ENCODE assay signal across 8 cellular contexts in the genomic region with DNA sequence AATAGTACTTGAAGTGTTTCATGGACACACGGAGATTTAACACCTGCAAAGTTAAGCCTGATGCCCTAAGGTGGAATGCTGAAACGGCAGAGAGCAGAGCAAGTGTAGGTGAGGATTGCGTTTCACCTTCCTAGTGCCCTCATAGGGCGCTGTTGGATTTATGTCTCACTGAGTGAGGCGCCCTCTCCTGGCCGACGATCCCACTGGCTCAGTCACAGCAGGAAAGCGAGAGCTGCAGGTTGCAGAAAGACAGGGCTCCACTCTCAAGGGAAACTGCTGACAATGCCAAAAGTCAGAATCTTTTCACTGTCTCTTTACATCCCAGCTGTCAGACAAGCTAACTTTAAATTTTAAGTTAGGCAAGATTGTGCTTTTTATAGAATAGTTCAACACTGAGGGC.
A peak's percentile ranks its signal among the peaks of the same experiment; 100 is the strongest.
DNase-seq lines count a peak whose midpoint lies in the region; ATAC-seq and TF ChIP-seq lines count a peak whose summit lies in the region.
"Not testable (repeated sequence)": the region's sequence is repeated elsewhere in the genome, so short reads cannot be mapped to it uniquely, and the experiment has no call there.

No MANE protein-coding gene starts in this region.

- H3K4me3 ChIP-seq in HCT116 (replicated peaks in 1 of 2; ENCODE audit: low read depth in 1 of 2, low read length in 2 of 2); OCI-LY7 (ENCODE audit: low read depth, low read length, poor library complexity, severe bottlenecking); fibroblast of the aortic adventitia (ENCODE audit: low read depth, low read length); naive thymus-derived CD4-positive, alpha-beta T cell (ENCODE audit: low read length): not testable (repeated sequence)

- not testable (repeated sequence) for DNase-seq in HCT116 (ENCODE audit: low read depth, low spot score)
- DNase-seq in OCI-LY7 (ENCODE audit: low spot score) (peak; percentile 38), fibroblast of the aortic adventitia (ENCODE audit: low read depth) (peak; percentile 13)
- peak; percentile 66 for DNase-seq in activated CD4-positive, alpha-beta memory T cell treated with anti-CD3 and anti-CD28 coated beads for 36 hours
- peak in 8 of 9 donors; percentile 15 to 42 (median 35) for DNase-seq in naive thymus-derived CD4-positive, alpha-beta T cell
- DNase-seq in stimulated activated CD4-positive, alpha-beta T cell treated with anti-CD3 and anti-CD28 coated beads, TNF-alpha, amount 100 ng/mL, for 4 hours (ENCODE audit: low read depth in 3 of 3): peak; percentile 4 to 13 (median 10)

- H3K36me3 ChIP-seq in HCT116 (ENCODE audit: control insufficient read depth in 1 of 2, insufficient read depth in 2 of 2, low read length in 2 of 2); OCI-LY7 (ENCODE audit: insufficient read depth, low read length); naive thymus-derived CD4-positive, alpha-beta T cell (ENCODE audit: control insufficient read depth in 2 of 3, insufficient read depth in 3 of 3, low read length in 3 of 3): not testable (repeated sequence)

- H3K4me2 ChIP-seq in HCT116 (ENCODE audit: low read length): peak overlapping the region; percentile 35
- not testable (repeated sequence) for H3K4me2 ChIP-seq in OCI-LY7 (ENCODE audit: low read length)

- not testable (repeated sequence) for H3K9me3 Mint-ChIP-seq in activated CD4-positive, alpha-beta memory T cell treated with anti-CD3 and anti-CD28 coated beads for 36 hours; activated naive CD4-positive, alpha-beta T cell treated with anti-CD3 and anti-CD28 coated beads, Interleukin-2, amount 50 U/mL, for 24 hours; naive thymus-derived CD4-positive, alpha-beta T cell

- not testable (repeated sequence) for H2AFZ ChIP-seq in HCT116 (ENCODE audit: low read depth, low read length, poor library complexity, severe bottlenecking)
- H2AFZ ChIP-seq in OCI-LY7 (ENCODE audit: low read length): peak overlapping the region; percentile 46; the same call in 1 of the 2 replicates

- not testable (repeated sequence) for BruUV-seq in HCT116 (replicated peaks; lab: Mats Ljungman, UMichigan); OCI-LY7 (replicated peaks; lab: Mats Ljungman, UMichigan)

- not testable (repeated sequence) for H3K27ac ChIP-seq in C4-2B; HCT116 (ENCODE audit: low read depth, low read length); OCI-LY7 (ENCODE audit: low read depth, low read length, poor library complexity, severe bottlenecking); naive thymus-derived CD4-positive, alpha-beta T cell (ENCODE audit: low read depth, low read length)

- H3K79me2 ChIP-seq in HCT116 (ENCODE audit: insufficient read depth, low read length); OCI-LY7 (ENCODE audit: insufficient read depth, low read depth, low read length): not testable (repeated sequence)

- H3K27me3 Mint-ChIP-seq in activated CD4-positive, alpha-beta memory T cell treated with anti-CD3 and anti-CD28 coated beads for 36 hours; activated naive CD4-positive, alpha-beta T cell treated with anti-CD3 and anti-CD28 coated beads, Interleukin-2, amount 50 U/mL, for 24 hours: not testable (repeated sequence)
- peaks cover 0 to 11% (median 4%) of the 10 kb centered on the region in 5 donors for H3K27me3 Mint-ChIP-seq in naive thymus-derived CD4-positive, alpha-beta T cell

- TF ChIP-seq POLR2A in HCT116 (IDR thresholded peaks at IDR 0.05; ENCODE audit: borderline replicate concordance, extremely low read depth, insufficient read depth, insufficient read length): not testable (repeated sequence)

- RAD21 ChIA-PET in HCT116 (lab: Charles Lee; ENCODE audit: low non-redundant PET in 1 of 2, low total read pairs in 2 of 2, uncharacterized antibody in 2 of 2, unreplicated experiment in 2 of 2): not testable (repeated sequence)

- H3K9me3 ChIP-seq in HCT116 (ENCODE audit: control insufficient read depth in 1 of 2, insufficient read depth in 1 of 2, low read depth in 1 of 2, low read length in 2 of 2); OCI-LY7 (ENCODE audit: low read length); naive thymus-derived CD4-positive, alpha-beta T cell (ENCODE audit: control insufficient read depth in 2 of 3, low read length in 3 of 3): not testable (repeated sequence)

- not testable (repeated sequence) for ATAC-seq in HCT116; naive thymus-derived CD4-positive, alpha-beta T cell

- H3K9ac ChIP-seq in HCT116 (ENCODE audit: low read length): not testable (repeated sequence)

- H3K4me1 Mint-ChIP-seq in activated CD4-positive, alpha-beta memory T cell treated with anti-CD3 and anti-CD28 coated beads for 36 hours (ENCODE audit: low read depth); activated naive CD4-positive, alpha-beta T cell treated with anti-CD3 and anti-CD28 coated beads, Interleukin-2, amount 50 U/mL, for 24 hours; naive thymus-derived CD4-positive, alpha-beta T cell: not testable (repeated sequence)

- H4K20me1 ChIP-seq in HCT116 (ENCODE audit: insufficient read depth); OCI-LY7 (ENCODE audit: insufficient read depth, low read length): not testable (repeated sequence)

- not testable (repeated sequence) for H3K27ac Mint-ChIP-seq in activated CD4-positive, alpha-beta memory T cell treated with anti-CD3 and anti-CD28 coated beads for 36 hours; activated naive CD4-positive, alpha-beta T cell treated with anti-CD3 and anti-CD28 coated beads, Interleukin-2, amount 50 U/mL, for 24 hours; naive thymus-derived CD4-positive, alpha-beta T cell

- H3K4me1 ChIP-seq in HCT116 (ENCODE audit: control insufficient read depth in 1 of 2, insufficient read depth in 2 of 2, low read length in 2 of 2); OCI-LY7 (ENCODE audit: insufficient read depth, low read length, poor library complexity, severe bottlenecking); naive thymus-derived CD4-positive, alpha-beta T cell (ENCODE audit: control insufficient read depth in 2 of 2, insufficient read depth in 2 of 2, low read length in 2 of 2): not testable (repeated sequence)

- H3K9me2 ChIP-seq in HCT116 (ENCODE audit: insufficient read depth); OCI-LY7 (ENCODE audit: insufficient read depth, low read length): not testable (repeated sequence)

- not testable (repeated sequence) for H3K36me3 Mint-ChIP-seq in activated CD4-positive, alpha-beta memory T cell treated with anti-CD3 and anti-CD28 coated beads for 36 hours; activated naive CD4-positive, alpha-beta T cell treated with anti-CD3 and anti-CD28 coated beads, Interleukin-2, amount 50 U/mL, for 24 hours; naive thymus-derived CD4-positive, alpha-beta T cell

- not testable (repeated sequence) for H3K4me3 Mint-ChIP-seq in activated CD4-positive, alpha-beta memory T cell treated with anti-CD3 and anti-CD28 coated beads for 36 hours
- H3K4me3 Mint-ChIP-seq in activated naive CD4-positive, alpha-beta T cell treated with anti-CD3 and anti-CD28 coated beads, Interleukin-2, amount 50 U/mL, for 24 hours: peak overlapping the region; percentile 30
- H3K4me3 Mint-ChIP-seq in naive thymus-derived CD4-positive, alpha-beta T cell: peak overlapping the region in 9 of 10 donors; percentile 4 to 64 (median 51)

- not testable (repeated sequence) for TF ChIP-seq RAD21 in HCT116 (IDR thresholded peaks at IDR 0.05; ENCODE audit: low read depth)

- POLR2A ChIA-PET in HCT116 (lab: Charles Lee); OCI-LY7 (lab: Charles Lee); activated CD4-positive, alpha-beta memory T cell treated with anti-CD3 and anti-CD28 coated beads for 36 hours (lab: Charles Lee); naive thymus-derived CD4-positive, alpha-beta T cell (lab: Charles Lee): not testable (repeated sequence)

- TF ChIP-seq CTCF in C4-2B (conservative IDR thresholded peaks at IDR 0.05) (peak; percentile 81), HCT116 (IDR thresholded peaks at IDR 0.05 in 2 of 3, conservative IDR thresholded peaks at IDR 0.05 in 1 of 3; ENCODE audit: borderline replicate concordance in 1 of 3, insufficient read depth in 1 of 3, low read depth in 2 of 3, low read length in 2 of 3) (peak; percentile 24 to 46 (median 41); a peak in 5 of 6 replicates), OCI-LY7 (conservative IDR thresholded peaks at IDR 0.05; ENCODE audit: low read length) (peak; percentile 71), fibroblast of the aortic adventitia (IDR thresholded peaks at IDR 0.05; ENCODE audit: insufficient read depth, low read length) (peak; percentile 21)

- CTCF ChIA-PET in HCT116 (lab: Charles Lee); OCI-LY7 (lab: Charles Lee; ENCODE audit: unreplicated experiment); naive thymus-derived CD4-positive, alpha-beta T cell (lab: Charles Lee): not testable (repeated sequence)
- CTCF ChIA-PET in activated CD4-positive, alpha-beta memory T cell treated with anti-CD3 and anti-CD28 coated beads for 36 hours (lab: Charles Lee): interaction anchor here (1.6 to 1.8 kb wide), 2 partner anchors 237 to 603 kb away, joined by 5 read pairs; no protein-coding TSS in a partner anchor

- not testable (repeated sequence) for H3K27me3 ChIP-seq in HCT116 (ENCODE audit: insufficient read depth, low read length); naive thymus-derived CD4-positive, alpha-beta T cell (ENCODE audit: control insufficient read depth in 2 of 2, insufficient read depth in 2 of 2, low read length in 2 of 2)

- intact Hi-C loops in HCT116 (cut with micrococcal nuclease); OCI-LY7 (cut with micrococcal nuclease; ENCODE audit: unreplicated experiment); activated CD4-positive, alpha-beta memory T cell treated with anti-CD3 and anti-CD28 coated beads for 36 hours (cut with micrococcal nuclease): not testable (repeated sequence)
- intact Hi-C loops in naive thymus-derived CD4-positive, alpha-beta T cell (cut with micrococcal nuclease): loop anchor here in 1 of 2 donors (5.0 kb wide), 1 partner anchor 594 kb away; a partner anchor contains a TSS

Comparison
In these comparisons a context has a peak if more than half of its experiments do, and no peak if none do; other contexts are left out.
1. CTCF ChIP-seq: peak in every context shown above with its lines; median percentile 81 in C4-2B; 71 in OCI-LY7; 41 in HCT116; 21 in fibroblast of the aortic adventitia.